15 cellular contexts compared by ENCODE assay signal in the genomic region with DNA sequence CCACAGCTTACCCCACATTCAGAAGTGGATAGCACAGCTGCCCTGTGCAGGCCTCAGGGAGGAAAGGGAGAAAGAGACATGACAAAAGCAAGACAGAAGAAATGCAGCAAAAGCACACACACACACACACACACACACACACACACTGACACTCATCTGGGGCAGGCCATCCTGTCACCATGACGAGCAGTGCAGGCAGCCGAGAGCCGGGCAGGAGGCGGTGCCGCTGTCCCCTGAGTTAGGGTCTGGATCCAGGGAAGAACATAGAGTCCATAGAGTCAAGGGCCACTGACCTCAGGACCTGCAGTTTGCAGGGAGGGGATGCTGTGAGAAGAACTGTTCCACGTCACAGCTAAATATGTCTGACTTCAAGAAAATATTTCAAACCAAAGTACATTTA. TPM values are rescaled to one million over a fixed set of nuclear protein-coding genes. Genes with fewer than 3 reads are reported as not detected.
"Had no signal": no experiment of that assay in that cellular context is flagged by ENCODE, and none has a peak within 500 bp of the region (broad histone marks: within the 10 kb centered on the region; RNA-seq: fewer than 3 reads in every experiment).

No MANE protein-coding gene starts in this region.

RNA-seq across cellular contexts. Expression of gene POTEM, which starts 4.0 kb away (rescaled TPM):
- total RNA-seq: activated CD4-positive, alpha-beta memory T cell treated with anti-CD3 and anti-CD28 coated beads, Interleukin-2, amount 10 ng/mL, durations not matched to agents 7 days and 5 days; activated CD4-positive, alpha-beta T cell treated with anti-CD3 and anti-CD28 coated beads, Interleukin-2, amount 10 ng/mL, durations not matched to agents 7 days and 5 days; activated naive CD4-positive, alpha-beta T cell treated with anti-CD3 and anti-CD28 coated beads, Interleukin-2, amount 50 U/mL, for 72 hours; activated naive CD8-positive, alpha-beta T cell treated with anti-CD3 and anti-CD28 coated beads, Interleukin-2, amount 10 ng/mL, durations not matched to agents 7 days and 5 days; activated T-cell treated with anti-CD3 and anti-CD28 coated beads, Interleukin-2, amount 50 U/mL, for 72 hours; ascending aorta; breast epithelium; cardiac muscle cell; esophagus squamous epithelium; fibroblast of lung; fibroblast of villous mesenchyme; gastroesophageal sphincter; T-cell; T-helper 2 cell treated with Interferon-gamma antibody and Interleukin-4, amounts not matched to agents 100 ng/mL and 5 ng/mL, for 36 hours; WTC11 had no signal
- polyA plus RNA-seq: cardiac muscle cell, fibroblast of lung had no signal
